14 cellular contexts compared by ENCODE assay signal in genomic region chr2:204892506-204893255, GRCh38.
A peak's percentile ranks its signal among the peaks of the same experiment; 100 is the strongest.
DNase-seq lines count a peak whose midpoint lies in the region; ATAC-seq and TF ChIP-seq lines count a peak whose summit lies in the region.
"Had no signal": no experiment of that assay in that cellular context is flagged by ENCODE, and none has a peak within 500 bp of the region (broad histone marks: within the 10 kb centered on the region; RNA-seq: fewer than 3 reads in every experiment).

No MANE protein-coding gene starts in this region.

- DNase-seq in AG04449 (ENCODE audit: low read depth, low spot score) (peak; percentile 47), GM23248 (peak; percentile 92), adipocyte (ENCODE audit: low read depth) (peak; percentile 64), glomerular visceral epithelial cell (ENCODE audit: extremely low spot score) (peak; percentile 56), NCI-H446 (lab: John Stamatoyannopoulos, UW) (no peak), dermis blood vessel endothelial cell (no peak)
- DNase-seq in CD8-positive, alpha-beta memory T cell, result no peak
- DNase-seq: AML-193, DMS79, NCI-H146 had no signal

- no peak overlapping the region for H3K4me3 Mint-ChIP-seq in CD8-positive, alpha-beta memory T cell
- H3K4me3 Mint-ChIP-seq: WTC11 had no signal

- H3K9me3 ChIP-seq in GM23248 (ENCODE audit: low read depth) (no peaks in the 10 kb centered on the region), adipocyte (ENCODE audit: control insufficient read depth, low read length) (no peaks in the 10 kb centered on the region)
- H3K9me3 ChIP-seq in CD8-positive, alpha-beta memory T cell (ENCODE audit: low read length), result no peaks in the 10 kb centered on the region
- H3K9me3 ChIP-seq: tibial nerve had no signal

- H3K27ac ChIP-seq in GM23248, result peak overlapping the region; percentile 69
- no peak overlapping the region for H3K27ac ChIP-seq in CD8-positive, alpha-beta memory T cell (ENCODE audit: low read depth, low read length)
- H3K27ac ChIP-seq: tibial nerve had no signal

- peaks cover 15% of the 10 kb centered on the region for H3F3A ChIP-seq in GM23248 (ENCODE audit: insufficient read depth)

- H3K9ac ChIP-seq in GM23248, result peak overlapping the region; percentile 41; the same call in 1 of the 2 replicates
- H3K9ac ChIP-seq in adipocyte (ENCODE audit: low read length), result no peak overlapping the region

- no peaks in the 10 kb centered on the region for H3K36me3 ChIP-seq in GM23248 (ENCODE audit: low read depth)
- no peaks in the 10 kb centered on the region for H3K36me3 ChIP-seq in adipocyte (ENCODE audit: control insufficient read depth, insufficient read depth, low read length, severe bottlenecking)
- H3K36me3 ChIP-seq in CD8-positive, alpha-beta memory T cell (ENCODE audit: insufficient read depth, low read length), result no peaks in the 10 kb centered on the region
- H3K36me3 ChIP-seq: tibial nerve had no signal

- no peak overlapping the region for H3K27ac Mint-ChIP-seq in CD8-positive, alpha-beta memory T cell
- H3K27ac Mint-ChIP-seq: WTC11 had no signal

- no peaks in the 10 kb centered on the region for H3K79me2 ChIP-seq in GM23248 (ENCODE audit: insufficient read depth)

- no peak for ATAC-seq in GM19324 (IDR thresholded peaks at IDR 0.05; ENCODE audit: low FRiP score, unreplicated experiment)
- ATAC-seq: K562, WTC11 had no signal

- no peaks in the 10 kb centered on the region; the same call in 1 of the 2 replicates for H3K9me2 ChIP-seq in GM23248 (ENCODE audit: insufficient read depth)

- no peaks in the 10 kb centered on the region for H3K27me3 Mint-ChIP-seq in CD8-positive, alpha-beta memory T cell

- no peaks in the 10 kb centered on the region for H4K20me1 ChIP-seq in GM23248 (ENCODE audit: insufficient read depth)

- WGBS in GM23248 (ENCODE audit: low coverage in 1 of 2, low lambda C conversion rate in 2 of 2, missing lambda C conversion rate in 2 of 2), 2 experiments, result 89 to 97% methylated on average over 1 of the region's 1 CpG

- CTCF ChIA-PET in AG04449 (lab: Yijun Ruan, JAX), result interaction anchor here (0.7 to 1.0 kb wide), 2 partner anchors 787 to 793 kb away, joined by 3 read pairs; no protein-coding TSS in a partner anchor
- CTCF ChIA-PET in CD8-positive, alpha-beta memory T cell (lab: Charles Lee), result no interaction called here

- peak overlapping the region; percentile 53 for H3K4me2 ChIP-seq in GM23248 (ENCODE audit: unreplicated experiment)

- TF ChIP-seq CTCF in AG04449 (IDR thresholded peaks at IDR 0.05; ENCODE audit: insufficient read depth, low read length, missing control alignments), result no peak

- in situ Hi-C loops in GM23248 (cut with MboI), result no loop called here

- no peaks in the 10 kb centered on the region for H3K36me3 Mint-ChIP-seq in CD8-positive, alpha-beta memory T cell
- H3K36me3 Mint-ChIP-seq: WTC11 had no signal

- H2AFZ ChIP-seq in GM23248, result no peak overlapping the region

- H3K4me3 ChIP-seq in AG04449 (ENCODE audit: low read depth, low read length) (no peak overlapping the region), GM23248 (no peak overlapping the region), adipocyte (ENCODE audit: low read length) (no peak overlapping the region)
- no peak overlapping the region for H3K4me3 ChIP-seq in CD8-positive, alpha-beta memory T cell (ENCODE audit: low read length)
- H3K4me3 ChIP-seq: K562, tibial nerve had no signal

- POLR2A ChIA-PET in AG04449 (lab: Yijun Ruan, JAX), result interaction anchor here (0.6 kb wide), 1 partner anchor 39 kb away, joined by 3 read pairs; no protein-coding TSS in a partner anchor
- POLR2A ChIA-PET in CD8-positive, alpha-beta memory T cell (lab: Charles Lee), result interaction anchor here (0.6 kb wide), 1 partner anchor 79 kb away, joined by 3 read pairs; no protein-coding TSS in a partner anchor

- peaks cover 25% of the 10 kb centered on the region for H3K4me1 ChIP-seq in GM23248 (ENCODE audit: insufficient read depth)
- H3K4me1 ChIP-seq in adipocyte (ENCODE audit: control insufficient read depth, insufficient read depth, low read length), result peaks cover 19% of the 10 kb centered on the region
- H3K4me1 ChIP-seq in CD8-positive, alpha-beta memory T cell (ENCODE audit: insufficient read depth, low read length), result no peaks in the 10 kb centered on the region

- H3K4me1 Mint-ChIP-seq in CD8-positive, alpha-beta memory T cell, result no peaks in the 10 kb centered on the region

- H3K9me3 Mint-ChIP-seq in CD8-positive, alpha-beta memory T cell, result no peaks in the 10 kb centered on the region
- H3K9me3 Mint-ChIP-seq: WTC11 had no signal

- H3K27me3 ChIP-seq in GM23248 (replicated peaks; ENCODE audit: insufficient read depth) (no peaks in the 10 kb centered on the region), adipocyte (replicated peaks; ENCODE audit: control insufficient read depth, insufficient read depth, low read length) (no peaks in the 10 kb centered on the region)
- no peaks in the 10 kb centered on the region for H3K27me3 ChIP-seq in CD8-positive, alpha-beta memory T cell (ENCODE audit: insufficient read depth, low read length, poor library complexity, severe bottlenecking)
- H3K27me3 ChIP-seq: tibial nerve had no signal

Comparison
In these comparisons a context has a peak if more than half of its experiments do, and no peak if none do; other contexts are left out.
1. DNase-seq: peak in AG04449 (single experiment), GM23248 (single experiment), adipocyte (single experiment) and glomerular visceral epithelial cell (single experiment); none in CD8-positive, alpha-beta memory T cell (0 of 5), NCI-H446 (0 of 2) and dermis blood vessel endothelial cell (single experiment).